ENCODE assay signal across 8 cellular contexts in genomic region chr2:218272531-218273212, GRCh38. TPM values are rescaled to one million over a fixed set of nuclear protein-coding genes. Genes with fewer than 3 reads are reported as not detected.
DNase-seq lines count a peak whose midpoint lies in the region; ATAC-seq and TF ChIP-seq lines count a peak whose summit lies in the region.

No MANE protein-coding gene starts in this region.

- H3K9me3 Mint-ChIP-seq in naive B cell, result no peaks in the 10 kb centered on the region

- no peak overlapping the region for H3K9ac ChIP-seq in OCI-LY3 (ENCODE audit: low read length)

- no peak overlapping the region for H3K27ac ChIP-seq in OCI-LY3 (ENCODE audit: low read length)
- peak overlapping the region; percentile 99 for H3K27ac ChIP-seq in epithelial cell of prostate

- no peak overlapping the region for H3K4me2 ChIP-seq in OCI-LY3 (ENCODE audit: low read length)

- no peak overlapping the region for H3K4me3 ChIP-seq in GM12864 (ENCODE audit: low read depth, low read length)
- no peak overlapping the region for H3K4me3 ChIP-seq in OCI-LY3 (ENCODE audit: low read length)

- H3K27me3 Mint-ChIP-seq in naive B cell, result no peaks in the 10 kb centered on the region

- ATAC-seq in naive B cell (ENCODE audit: low read depth in 2 of 2), result peak; percentile 48 to 52

- no peaks in the 10 kb centered on the region for H3K27me3 ChIP-seq in OCI-LY3 (ENCODE audit: low read depth, low read length)

- H3K36me3 ChIP-seq in OCI-LY3 (replicated peaks; ENCODE audit: low read depth, low read length), result no peaks in the 10 kb centered on the region

- H3K36me3 Mint-ChIP-seq in naive B cell, result peaks cover 0 to 12% of the 10 kb centered on the region in 2 donors

- H3K4me1 ChIP-seq in OCI-LY3 (ENCODE audit: low read length), result peaks cover 16% of the 10 kb centered on the region

- H3K9me3 ChIP-seq in OCI-LY3 (ENCODE audit: insufficient read depth, low read length), result no peaks in the 10 kb centered on the region

- peak overlapping the region; percentile 58 to 94 (median 92) for H3K27ac Mint-ChIP-seq in naive B cell

- H4K20me1 ChIP-seq in OCI-LY3 (ENCODE audit: insufficient read depth, low read length), result no peaks in the 10 kb centered on the region

- peak overlapping the region; percentile 51 to 92 (median 84) for H3K4me3 Mint-ChIP-seq in naive B cell

- peaks cover 51 to 85% (median 80%) of the 10 kb centered on the region in 3 donors for H3K4me1 Mint-ChIP-seq in naive B cell

- DNase-seq in GM12864 (ENCODE audit: low read depth) (peak; percentile 61), HUDEP-2 (lab: John Stamatoyannopoulos, UW; ENCODE audit: unreplicated experiment in 76 of 76) (peak in 74 of 76 experiments; percentile 26 to 93 (median 78)), activated T-cell treated with anti-CD3 and anti-CD28 coated beads for 1 hour (ENCODE audit: low read depth) (peak; percentile 75), epithelial cell of prostate (ENCODE audit: low read depth, low spot score) (peak; percentile 94), naive B cell (peak; percentile 90), NCI-H128 (lab: John Stamatoyannopoulos, UW; ENCODE audit: unreplicated experiment) (no peak)
- peak; percentile 65 to 68 for DNase-seq in stimulated activated CD8-positive, alpha-beta memory T cell treated with anti-CD3 and anti-CD28 coated beads, Interleukin-7, amount 100 ng/mL, for 4 hours (ENCODE audit: low read depth in 2 of 2)

- TF ChIP-seq CTCF in GM12864 (IDR thresholded peaks at IDR 0.05; ENCODE audit: low read depth, low read length, missing control alignments) (peak; percentile 91), OCI-LY3 (IDR thresholded peaks at IDR 0.05; ENCODE audit: low read depth, low read length) (peak; percentile 70)

- H2AFZ ChIP-seq in OCI-LY3 (ENCODE audit: low read depth, low read length), result no peak overlapping the region

- peaks cover 6% of the 10 kb centered on the region for H3K79me2 ChIP-seq in OCI-LY3 (ENCODE audit: low read length)

RNA-seq across cellular contexts. Expression of gene PNKD, which starts 2.4 kb away (rescaled TPM):
- polyA plus RNA-seq in naive B cell (ENCODE audit: low read depth in 6 of 6), result 100 to 1,000 TPM in 5 of 6 donors, 10 to 100 TPM in 1; 99.4 to 143 (median 127) TPM

RNA-seq across cellular contexts. Expression of gene AAMP, which starts 2.7 kb away (rescaled TPM):
- 100 to 1,000 TPM in 2 of 6 donors, 10 to 100 TPM in 4; 80.7 to 109 (median 96.4) TPM for polyA plus RNA-seq in naive B cell (ENCODE audit: low read depth in 6 of 6)

RNA-seq across cellular contexts. Expression of gene GPBAR1, which starts 11.9 kb away (rescaled TPM):
- polyA plus RNA-seq in naive B cell (ENCODE audit: low read depth in 6 of 6), result 1 to 10 TPM in 1 of 6 donors, under 1 TPM in 4, not detected in 1; 0.18 to 1.8 (median 0.33) TPM

RNA-seq across cellular contexts. Expression of gene TMBIM1, which starts 19.6 kb away (rescaled TPM):
- polyA plus RNA-seq in naive B cell (ENCODE audit: low read depth in 6 of 6), result 100 to 1,000 TPM in 4 of 6 donors, 10 to 100 TPM in 2; 72.6 to 137 (median 108) TPM

RNA-seq across cellular contexts. Expression of gene ARPC2, which starts 55.7 kb away (rescaled TPM):
- 1,000 to 10,000 TPM in 1 of 6 donors, 100 to 1,000 TPM in 5; 672 to 1,268 (median 835) TPM for polyA plus RNA-seq in naive B cell (ENCODE audit: low read depth in 6 of 6)
